ENCODE assay signal across 8 cellular contexts in the genomic region with DNA sequence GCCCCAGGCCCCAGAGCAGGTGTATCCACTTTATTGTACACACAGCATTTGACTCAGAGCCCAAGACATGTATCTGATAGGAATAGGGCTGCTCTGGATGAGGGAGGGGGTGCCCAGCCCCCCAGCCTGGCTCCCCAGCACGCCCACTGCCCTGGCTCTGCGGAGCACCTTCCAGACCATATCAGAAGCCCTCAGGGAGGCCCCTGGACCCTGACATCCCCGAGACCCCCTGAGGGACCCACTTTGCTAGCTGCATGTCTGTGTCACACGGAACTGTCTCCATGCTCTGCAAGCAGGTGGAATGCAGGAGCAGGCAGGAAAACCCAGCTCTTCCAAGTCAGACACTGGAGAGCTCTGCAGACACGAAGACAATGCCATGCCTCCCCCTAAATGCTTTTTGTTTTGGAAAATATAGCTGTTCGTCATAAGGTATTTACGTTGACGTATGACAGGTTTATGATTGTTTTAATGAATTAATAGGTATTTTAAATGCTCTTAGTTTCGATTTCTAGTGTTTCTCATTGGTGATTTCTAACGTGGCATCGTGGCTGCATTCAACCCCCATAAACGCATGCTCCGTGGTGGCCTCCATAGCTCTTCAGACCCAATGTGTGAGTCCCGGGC.
DNase-seq lines count a peak whose midpoint lies in the region; ATAC-seq and TF ChIP-seq lines count a peak whose summit lies in the region.

No MANE protein-coding gene starts in this region.

- no peaks in the 10 kb centered on the region for H3K36me3 ChIP-seq in CD8-positive, alpha-beta T cell (ENCODE audit: insufficient read depth, low read length)
- no peaks in the 10 kb centered on the region for H3K36me3 ChIP-seq in neutrophil

- H3K27me3 Mint-ChIP-seq in CD8-positive, alpha-beta T cell (ENCODE audit: low read depth): no peaks in the 10 kb centered on the region
- H3K27me3 Mint-ChIP-seq in effector memory CD8-positive, alpha-beta T cell: peaks cover 0 to 7% of the 10 kb centered on the region in 2 donors
- peaks cover 12% of the 10 kb centered on the region for H3K27me3 Mint-ChIP-seq in endothelial cell (ENCODE audit: unreplicated experiment)

- H3K9me3 ChIP-seq in CD8-positive, alpha-beta T cell (ENCODE audit: low read length): no peaks in the 10 kb centered on the region
- no peaks in the 10 kb centered on the region for H3K9me3 ChIP-seq in neutrophil

- peak; percentile 67 for TF ChIP-seq POLR2A in NB4 (IDR thresholded peaks at IDR 0.05; ENCODE audit: extremely low read depth, insufficient read length)

- H3K27ac Mint-ChIP-seq in CD8-positive, alpha-beta T cell: peak overlapping the region; percentile 94
- H3K27ac Mint-ChIP-seq in effector memory CD8-positive, alpha-beta T cell: peak overlapping the region; percentile 89 to 97
- no peak overlapping the region for H3K27ac Mint-ChIP-seq in endothelial cell (ENCODE audit: unreplicated experiment)

- H3K4me3 ChIP-seq in CD8-positive, alpha-beta T cell (ENCODE audit: low read depth, low read length): peak overlapping the region; percentile 59
- H3K4me3 ChIP-seq in NB4 (ENCODE audit: low read depth, low read length) (no peak overlapping the region), neutrophil (ENCODE audit: low read depth in 1 of 2, low read length in 1 of 2) (peak overlapping the region; percentile 59 to 66)

- POLR2A ChIA-PET in CD8-positive, alpha-beta T cell (lab: Charles Lee): interaction anchor here (1.2 to 3.0 kb wide), 4 partner anchors 89 to 202 kb away, joined by 3 to 49 read pairs (median 4); partner anchors contain the start of genes INSIG1 and PAXIP1

- CTCF ChIA-PET in CD8-positive, alpha-beta T cell (lab: Charles Lee): interaction anchor here (0.9 to 2.9 kb wide), 5 partner anchors 14 to 140 kb away, joined by 3 to 13 read pairs (median 5); no protein-coding TSS in a partner anchor

- no peak for ATAC-seq in CD8-positive, alpha-beta T cell
- no peak for ATAC-seq in effector memory CD8-positive, alpha-beta T cell (replicated peaks)
- ATAC-seq in HG03175 (IDR thresholded peaks at IDR 0.05; ENCODE audit: unreplicated experiment): no peak

- intact Hi-C loops in CD8-positive, alpha-beta T cell (cut with DNase I, micrococcal nuclease): loop anchor here (1.0 to 10.0 kb wide), 7 partner anchors 15 to 440 kb away; partner anchors contain the start of genes INSIG1 (in 2 of the 2), PAXIP1 (in 2 of the 2) and RBM33 (in 1 of the 2)

- no peak for DNase-seq in CD8-positive, alpha-beta T cell
- DNase-seq in NB4 (ENCODE audit: low read depth): no peak
- DNase-seq in effector memory CD8-positive, alpha-beta T cell: no peak
- DNase-seq in endothelial cell (ENCODE audit: low spot score): no peak
- no peak for DNase-seq in GDM1 (lab: John Stamatoyannopoulos, UW)
- no peak for DNase-seq in NCI-H146 (lab: John Stamatoyannopoulos, UW)

- H3K9me3 Mint-ChIP-seq in CD8-positive, alpha-beta T cell: no peaks in the 10 kb centered on the region
- H3K9me3 Mint-ChIP-seq in effector memory CD8-positive, alpha-beta T cell: peaks cover 0 to 3% of the 10 kb centered on the region in 2 donors
- no peaks in the 10 kb centered on the region for H3K9me3 Mint-ChIP-seq in endothelial cell (ENCODE audit: unreplicated experiment)

- no peak for TF ChIP-seq CTCF in CD8-positive, alpha-beta T cell (IDR thresholded peaks at IDR 0.05)
- no peak for TF ChIP-seq CTCF in NB4 (IDR thresholded peaks at IDR 0.05; ENCODE audit: low read depth, low read length)
- TF ChIP-seq CTCF in neutrophil (IDR thresholded peaks at IDR 0.05): no peak
- TF ChIP-seq CTCF in endothelial cell (IDR thresholded peaks at IDR 0.05; ENCODE audit: unreplicated experiment): no peak

- H3K27ac ChIP-seq in CD8-positive, alpha-beta T cell (ENCODE audit: low read depth, low read length): peak overlapping the region; percentile 59
- peak overlapping the region; percentile 98 for H3K27ac ChIP-seq in neutrophil

- no peaks in the 10 kb centered on the region for H3K27me3 ChIP-seq in CD8-positive, alpha-beta T cell (ENCODE audit: insufficient read depth, low read length)
- H3K27me3 ChIP-seq in neutrophil: no peaks in the 10 kb centered on the region

- H3K4me1 Mint-ChIP-seq in CD8-positive, alpha-beta T cell (ENCODE audit: low read depth): peaks cover 22% of the 10 kb centered on the region
- peaks cover 22 to 24% of the 10 kb centered on the region in 2 donors for H3K4me1 Mint-ChIP-seq in effector memory CD8-positive, alpha-beta T cell (ENCODE audit: low read depth in 2 of 2)
- peaks cover 10% of the 10 kb centered on the region for H3K4me1 Mint-ChIP-seq in endothelial cell (ENCODE audit: unreplicated experiment)

- peaks cover 2% of the 10 kb centered on the region for H3K36me3 Mint-ChIP-seq in CD8-positive, alpha-beta T cell
- H3K36me3 Mint-ChIP-seq in effector memory CD8-positive, alpha-beta T cell (ENCODE audit: insufficient read depth): peaks cover 6% of the 10 kb centered on the region
- H3K36me3 Mint-ChIP-seq in endothelial cell (ENCODE audit: low read depth, unreplicated experiment): peaks cover 10% of the 10 kb centered on the region

- H3K4me1 ChIP-seq in CD8-positive, alpha-beta T cell (ENCODE audit: insufficient read depth, low read length): peaks cover 14% of the 10 kb centered on the region
- peaks cover 20 to 26% of the 10 kb centered on the region in 2 experiments for H3K4me1 ChIP-seq in neutrophil (ENCODE audit: control insufficient read depth in 1 of 2, insufficient read depth in 1 of 2, low read depth in 1 of 2, low read length in 1 of 2)

- H3K4me3 Mint-ChIP-seq in CD8-positive, alpha-beta T cell: peak overlapping the region; percentile 80
- H3K4me3 Mint-ChIP-seq in effector memory CD8-positive, alpha-beta T cell: peak overlapping the region; percentile 75 to 86
- no peak overlapping the region for H3K4me3 Mint-ChIP-seq in endothelial cell (ENCODE audit: unreplicated experiment)
